Comparison of ENCODE assay signal across 18 cellular contexts in genomic region chr22:21855715-21856114, GRCh38. TPM values are rescaled to one million over a fixed set of nuclear protein-coding genes. Genes with fewer than 3 reads are reported as not detected.
A peak's percentile ranks its signal among the peaks of the same experiment; 100 is the strongest.
DNase-seq lines count a peak whose midpoint lies in the region; ATAC-seq and TF ChIP-seq lines count a peak whose summit lies in the region.
"Had no signal": no experiment of that assay in that cellular context is flagged by ENCODE, and none has a peak within 500 bp of the region (broad histone marks: within the 10 kb centered on the region; RNA-seq: fewer than 3 reads in every experiment).

No MANE protein-coding gene starts in this region.

- ATAC-seq in PC-3 (no peak), GM18520 (IDR thresholded peaks at IDR 0.05; ENCODE audit: unreplicated experiment) (no peak)
- ATAC-seq: activated CD4-positive, CD25-positive, alpha-beta regulatory T cell treated with anti-CD3 and anti-CD28 coated beads, Interleukin-2, amount 50 U/mL, for 24 hours had no signal

- H3K56ac ChIP-seq in mesendoderm (ENCODE audit: low read length) = no peak overlapping the region

- CTCF ChIA-PET in PC-3 (lab: Charles Lee) = no interaction called here

- H4K5ac ChIP-seq in mesendoderm (ENCODE audit: low read length) = no peak overlapping the region

- H3K79me2 ChIP-seq in mesendoderm (ENCODE audit: control insufficient read depth, insufficient read depth, low read length) (peaks cover 74% of the 10 kb centered on the region), PC-3 (ENCODE audit: low read length) (peaks cover 100% of the 10 kb centered on the region)

- DNase-seq in GF-D8 (lab: John Stamatoyannopoulos, UW) (peak; percentile 83), SKM-1 (lab: John Stamatoyannopoulos, UW; ENCODE audit: unreplicated experiment) (peak; percentile 45), mesendoderm (peak; percentile 40), PC-3 (no peak), DMS79 treated with DMSO at 0.1 percent for 48 hours (lab: John Stamatoyannopoulos, UW) (no peak), putamen (ENCODE audit: low spot score) (no peak)
- DNase-seq: amygdala; effector memory CD4-positive, alpha-beta T cell; glutamatergic neuron; NCI-H1694 treated with DMSO at 0.1 percent for 48 hours; NCI-H2227 treated with DMSO at 0.1 percent for 48 hours; stimulated activated CD8-positive, alpha-beta memory T cell treated with anti-CD3 and anti-CD28 coated beads, Interleukin-4, amount 100 ng/mL, for 48 hours; T-helper 9 cell had no signal

- H3K4me2 ChIP-seq in BLaER1 treated with 17β-estradiol and CSF1 and Interleukin-3, amounts not matched to agents 10 nM and 100 nM = peak overlapping the region in 8 of 11 experiments; percentile 31 to 96 (median 68); a peak in 14 of 22 replicates
- no peak overlapping the region for H3K4me2 ChIP-seq in mesendoderm (ENCODE audit: low read length)
- no peak overlapping the region for H3K4me2 ChIP-seq in PC-3 (ENCODE audit: low read length)

- no peaks in the 10 kb centered on the region for H3F3A ChIP-seq in PC-3 (ENCODE audit: low read length, unreplicated experiment)

- H3K4me3 ChIP-seq in BLaER1 treated with 17β-estradiol and CSF1 and Interleukin-3, amounts not matched to agents 10 nM and 100 nM = no peak overlapping the region
- H3K4me3 ChIP-seq in mesendoderm (ENCODE audit: low read length) (no peak overlapping the region), PC-3 (ENCODE audit: low read length) (no peak overlapping the region)
- H3K4me3 ChIP-seq: SJSA1 had no signal

- no peak overlapping the region for H2BK120ac ChIP-seq in mesendoderm (ENCODE audit: low read depth, low read length)

- no peak overlapping the region for H3K4ac ChIP-seq in mesendoderm (ENCODE audit: low read depth, low read length)

- H3K23ac ChIP-seq in mesendoderm (ENCODE audit: low read length) = no peak overlapping the region

- no peak overlapping the region; a peak in 1 of 22 replicates for H3K9ac ChIP-seq in BLaER1 treated with 17β-estradiol and CSF1 and Interleukin-3, amounts not matched to agents 10 nM and 100 nM
- H3K9ac ChIP-seq in mesendoderm (ENCODE audit: low read length) (no peak overlapping the region), PC-3 (ENCODE audit: low read length) (no peak overlapping the region)
- H3K9ac ChIP-seq: parathyroid adenoma had no signal

- peaks cover 0 to 26% (median 15%) of the 10 kb centered on the region in 11 experiments; a peak in 13 of 22 replicates for H3K9me3 ChIP-seq in BLaER1 treated with 17β-estradiol and CSF1 and Interleukin-3, amounts not matched to agents 10 nM and 100 nM (replicated peaks in 1 of 11)
- H3K9me3 ChIP-seq in PC-3 (ENCODE audit: low read length) = no peaks in the 10 kb centered on the region
- H3K9me3 ChIP-seq: SJSA1 had no signal

- WGBS in mesendoderm (ENCODE audit: extremely low coverage, insufficient coverage, low lambda C conversion rate) = no CpG with 5 or more reads among the region's 5 CpGs

- no peak overlapping the region for H3K18ac ChIP-seq in mesendoderm (ENCODE audit: low read length)

- intact Hi-C loops in PC-3 (cut with micrococcal nuclease) = no loop called here

- H3K27me3 ChIP-seq in BLaER1 treated with 17β-estradiol and CSF1 and Interleukin-3, amounts not matched to agents 10 nM and 100 nM = no peaks in the 10 kb centered on the region
- H3K27me3 ChIP-seq in mesendoderm (ENCODE audit: insufficient read depth, low read length, poor library complexity) = no peaks in the 10 kb centered on the region
- no peaks in the 10 kb centered on the region for H3K27me3 ChIP-seq in PC-3 (ENCODE audit: low read length)
- H3K27me3 ChIP-seq: SJSA1 had no signal

- no peak overlapping the region for H2BK15ac ChIP-seq in mesendoderm (replicated peaks; ENCODE audit: low read depth)

- H2AK5ac ChIP-seq in mesendoderm (ENCODE audit: low read length) = no peak overlapping the region

- H2AFZ ChIP-seq in PC-3 (ENCODE audit: low read length) = no peak overlapping the region
- H2AFZ ChIP-seq: parathyroid adenoma had no signal

- H3K4me1 ChIP-seq in BLaER1 treated with 17β-estradiol and CSF1 and Interleukin-3, amounts not matched to agents 10 nM and 100 nM = peaks cover 29 to 61% (median 45%) of the 10 kb centered on the region in 10 experiments
- H3K4me1 ChIP-seq in mesendoderm (ENCODE audit: control insufficient read depth, low read depth, low read length) (no peaks in the 10 kb centered on the region), PC-3 (ENCODE audit: insufficient read depth, low read length) (no peaks in the 10 kb centered on the region)
- H3K4me1 ChIP-seq: parathyroid adenoma, SJSA1 had no signal

- 0 out of 22 replicates have a peak overlapping the region, but pooled peaks of 1 of the 11 experiments have one; percentile 6 for H3K27ac ChIP-seq in BLaER1 treated with 17β-estradiol and CSF1 and Interleukin-3, amounts not matched to agents 10 nM and 100 nM
- no peak overlapping the region for H3K27ac ChIP-seq in mesendoderm (ENCODE audit: low read depth, low read length)
- H3K27ac ChIP-seq in PC-3 (ENCODE audit: low read length) = no peak overlapping the region
- H3K27ac ChIP-seq: parathyroid adenoma, SJSA1 had no signal

- TF ChIP-seq CTCF in PC-3 (conservative IDR thresholded peaks at IDR 0.05; ENCODE audit: low read depth, low read length) = no peak

- H3K79me1 ChIP-seq in mesendoderm (ENCODE audit: low read length) = peaks cover 20% of the 10 kb centered on the region

- POLR2A ChIA-PET in PC-3 (lab: Charles Lee; ENCODE audit: unreplicated experiment) = no interaction called here

- peaks cover 81 to 100% (median 93%) of the 10 kb centered on the region in 11 experiments for H4K20me1 ChIP-seq in BLaER1 treated with 17β-estradiol and CSF1 and Interleukin-3, amounts not matched to agents 10 nM and 100 nM
- peaks cover 21% of the 10 kb centered on the region; the same call in 1 of the 2 replicates for H4K20me1 ChIP-seq in PC-3 (ENCODE audit: low read length)

- peaks cover 16 to 71% (median 37%) of the 10 kb centered on the region in 11 experiments for H3K36me3 ChIP-seq in BLaER1 treated with 17β-estradiol and CSF1 and Interleukin-3, amounts not matched to agents 10 nM and 100 nM
- H3K36me3 ChIP-seq in mesendoderm (ENCODE audit: control insufficient read depth, insufficient read depth, low read length) = no peaks in the 10 kb centered on the region
- no peaks in the 10 kb centered on the region for H3K36me3 ChIP-seq in PC-3 (ENCODE audit: low read depth, low read length)
- H3K36me3 ChIP-seq: SJSA1 had no signal

- H3K9me2 ChIP-seq in PC-3 (replicated peaks; ENCODE audit: low read length) = no peaks in the 10 kb centered on the region

- H2BK5ac ChIP-seq in mesendoderm (ENCODE audit: low read length) = no peak overlapping the region

- H4K8ac ChIP-seq in mesendoderm (ENCODE audit: low read depth, low read length) = no peak overlapping the region

- no TSS peak for BruUV-seq in PC-3 (replicated peaks; lab: Mats Ljungman, UMichigan)

RNA-seq across cellular contexts. Expression of gene MAPK1, which starts 11.7 kb away (rescaled TPM):
- 35.4 TPM for polyA plus RNA-seq in mesendoderm (2013, experiment 1 of 2)
- polyA plus RNA-seq in mesendoderm (2013, experiment 2 of 2) = 37.6 TPM
- 25.1 and 32.8 TPM in 2 replicates for total RNA-seq in PC-3 (2014; rRNA removed)

Comparison
In these comparisons a context has a peak if more than half of its experiments do, and no peak if none do; other contexts are left out.
1. H3K4me2 ChIP-seq: peak in BLaER1 treated with 17β-estradiol and CSF1 and Interleukin-3, amounts not matched to agents 10 nM and 100 nM (8 of 11); none in mesendoderm (single experiment) and PC-3 (single experiment).
2. DNase-seq: peak in GF-D8 (single experiment), SKM-1 (single experiment) and mesendoderm (single experiment); none in PC-3 (single experiment), DMS79 treated with DMSO at 0.1 percent for 48 hours (single experiment) and putamen (single experiment).